ENCODE assay signal across 15 cellular contexts in genomic region chr6:90090866-90091265, GRCh38.
DNase-seq lines count a peak whose midpoint lies in the region; ATAC-seq and TF ChIP-seq lines count a peak whose summit lies in the region.
"Had no signal": no experiment of that assay in that cellular context is flagged by ENCODE, and none has a peak within 500 bp of the region (broad histone marks: within the 10 kb centered on the region; RNA-seq: fewer than 3 reads in every experiment).

No MANE protein-coding gene starts in this region.

- peaks cover 5% of the 10 kb centered on the region for H3K9me3 Mint-ChIP-seq in stimulated activated naive CD8-positive, alpha-beta T cell treated with anti-CD3 and anti-CD28 coated beads, Interleukin-15, Interleukin-2, amounts not matched to agents 100 ng/mL and 50 ng/mL, for 24 hours
- H3K9me3 Mint-ChIP-seq in activated B cell treated with CpG ODN at 0.5 μM for 24 hours, result no peaks in the 10 kb centered on the region
- no peaks in the 10 kb centered on the region for H3K9me3 Mint-ChIP-seq in naive B cell
- H3K9me3 Mint-ChIP-seq: CD14-positive monocyte; CD8-positive, alpha-beta T cell; H9 had no signal

- H3K4me3 ChIP-seq in ascending aorta, result no peak overlapping the region
- H3K4me3 ChIP-seq: BLaER1, GM12878 had no signal

- no peaks in the 10 kb centered on the region for H3K9me3 ChIP-seq in ascending aorta
- H3K9me3 ChIP-seq: BLaER1 had no signal

- no peak for DNase-seq in stimulated activated naive CD8-positive, alpha-beta T cell treated with anti-CD3 and anti-CD28 coated beads, Interleukin-15, Interleukin-2, amounts not matched to agents 100 U/mL and 50 U/mL, for 24 hours
- DNase-seq in activated B cell treated with CpG ODN at 0.5 μM for 24 hours (no peak), naive B cell (no peak), ascending aorta (ENCODE audit: low spot score in 2 of 2) (no peak), GDM1 (lab: John Stamatoyannopoulos, UW) (no peak)
- DNase-seq: ACHN; Calu3; CD8-positive, alpha-beta T cell; DMS79 treated with DMSO at 0.1 percent for 48 hours; H9 had no signal

- H3K4me1 ChIP-seq in ascending aorta, result peaks cover 2 to 18% of the 10 kb centered on the region in 2 donors
- H3K4me1 ChIP-seq: BLaER1 had no signal

- TF ChIP-seq CTCF in activated B cell treated with CpG ODN at 0.5 μM for 24 hours (IDR thresholded peaks at IDR 0.05), result no peak
- TF ChIP-seq CTCF in ascending aorta (IDR thresholded peaks at IDR 0.05), result no peak

- H3K27ac Mint-ChIP-seq in stimulated activated naive CD8-positive, alpha-beta T cell treated with anti-CD3 and anti-CD28 coated beads, Interleukin-15, Interleukin-2, amounts not matched to agents 100 ng/mL and 50 ng/mL, for 24 hours, result peak overlapping the region; percentile 3
- H3K27ac Mint-ChIP-seq in activated B cell treated with CpG ODN at 0.5 μM for 24 hours, result peak overlapping the region; percentile 50
- H3K27ac Mint-ChIP-seq in naive B cell, result peak overlapping the region in 5 of 6 donors; percentile 5 to 75 (median 41)
- H3K27ac Mint-ChIP-seq: CD14-positive monocyte; CD8-positive, alpha-beta T cell; H9 had no signal

- no peak overlapping the region for H3K4me3 Mint-ChIP-seq in stimulated activated naive CD8-positive, alpha-beta T cell treated with anti-CD3 and anti-CD28 coated beads, Interleukin-15, Interleukin-2, amounts not matched to agents 100 ng/mL and 50 ng/mL, for 24 hours
- H3K4me3 Mint-ChIP-seq in activated B cell treated with CpG ODN at 0.5 μM for 24 hours (no peak overlapping the region), naive B cell (no peak overlapping the region)
- H3K4me3 Mint-ChIP-seq: CD14-positive monocyte; CD8-positive, alpha-beta T cell; H9 had no signal

- ATAC-seq in stimulated activated naive CD8-positive, alpha-beta T cell treated with anti-CD3 and anti-CD28 coated beads, Interleukin-15, Interleukin-2, amounts not matched to agents 100 U/mL and 50 U/mL, for 24 hours, result no peak
- no peak for ATAC-seq in activated B cell treated with CpG ODN at 0.5 μM for 24 hours (ENCODE audit: low read depth)
- no peak for ATAC-seq in naive B cell (ENCODE audit: low read depth in 2 of 2)
- no peak for ATAC-seq in GM21390 (IDR thresholded peaks at IDR 0.05; ENCODE audit: unreplicated experiment)
- ATAC-seq: CD8-positive, alpha-beta T cell; GM12878 had no signal

- intact Hi-C loops in activated B cell treated with CpG ODN at 0.5 μM for 24 hours (cut with micrococcal nuclease) (no loop called here), ascending aorta (cut with DNase I) (no loop called here)

- H3K4me1 Mint-ChIP-seq in stimulated activated naive CD8-positive, alpha-beta T cell treated with anti-CD3 and anti-CD28 coated beads, Interleukin-15, Interleukin-2, amounts not matched to agents 100 ng/mL and 50 ng/mL, for 24 hours (ENCODE audit: low read depth), result peaks cover 99% of the 10 kb centered on the region
- H3K4me1 Mint-ChIP-seq in activated B cell treated with CpG ODN at 0.5 μM for 24 hours, result peaks cover 67% of the 10 kb centered on the region
- peaks cover 40 to 63% (median 59%) of the 10 kb centered on the region in 3 donors for H3K4me1 Mint-ChIP-seq in naive B cell
- H3K4me1 Mint-ChIP-seq: H9 had no signal

- POLR2A ChIA-PET in activated B cell treated with CpG ODN at 0.5 μM for 24 hours (lab: Charles Lee), result interaction anchor here (0.7 to 1.0 kb wide), 2 partner anchors 12 to 30 kb away, joined by 3 read pairs; no protein-coding TSS in a partner anchor

- peaks cover 81% of the 10 kb centered on the region for H3K36me3 Mint-ChIP-seq in stimulated activated naive CD8-positive, alpha-beta T cell treated with anti-CD3 and anti-CD28 coated beads, Interleukin-15, Interleukin-2, amounts not matched to agents 100 ng/mL and 50 ng/mL, for 24 hours (ENCODE audit: low read depth)
- peaks cover 39% of the 10 kb centered on the region for H3K36me3 Mint-ChIP-seq in activated B cell treated with CpG ODN at 0.5 μM for 24 hours (ENCODE audit: low read depth)
- H3K36me3 Mint-ChIP-seq in naive B cell, result peaks cover 18 to 35% of the 10 kb centered on the region in 2 donors

- no peaks in the 10 kb centered on the region for H3K27me3 Mint-ChIP-seq in stimulated activated naive CD8-positive, alpha-beta T cell treated with anti-CD3 and anti-CD28 coated beads, Interleukin-15, Interleukin-2, amounts not matched to agents 100 ng/mL and 50 ng/mL, for 24 hours
- H3K27me3 Mint-ChIP-seq in activated B cell treated with CpG ODN at 0.5 μM for 24 hours, result no peaks in the 10 kb centered on the region
- no peaks in the 10 kb centered on the region for H3K27me3 Mint-ChIP-seq in naive B cell

- no peaks in the 10 kb centered on the region for H3K36me3 ChIP-seq in ascending aorta

- H3K27ac ChIP-seq in ascending aorta, result no peak overlapping the region
- H3K27ac ChIP-seq: BLaER1 had no signal

- H3K27me3 ChIP-seq in ascending aorta, result no peaks in the 10 kb centered on the region
- H3K27me3 ChIP-seq: BLaER1 had no signal

- CTCF ChIA-PET in activated B cell treated with CpG ODN at 0.5 μM for 24 hours (lab: Charles Lee), result no interaction called here
